18 cellular contexts compared by ENCODE assay signal in genomic region chr13:87153371-87153770, GRCh38.
"Had no signal": no experiment of that assay in that cellular context is flagged by ENCODE, and none has a peak within 500 bp of the region (broad histone marks: within the 10 kb centered on the region; RNA-seq: fewer than 3 reads in every experiment).

No MANE protein-coding gene starts in this region.

- H3K9ac ChIP-seq: KMS-11 had no signal

- H3K27ac ChIP-seq: KMS-11, RWPE1 had no signal

- DNase-seq: MV-4-11, NCI-H1048, NCI-H1105, NCI-H1436, NCI-H1694 treated with DMSO at 0.1 percent for 48 hours, NCI-H1930, NCI-H2081, NCI-H2107, NCI-H2227 treated with DMSO at 0.1 percent for 48 hours, NCI-H524, NCI-H526 treated with DMSO at 0.1 percent for 48 hours, NCI-H774, PC-3, SHP77, T-helper 1 cell had no signal

- H3K4me2 ChIP-seq: KMS-11 had no signal

- H3K4me3 ChIP-seq: K562 had no signal
